Comparison of ENCODE assay signal across 11 cellular contexts in the genomic region with DNA sequence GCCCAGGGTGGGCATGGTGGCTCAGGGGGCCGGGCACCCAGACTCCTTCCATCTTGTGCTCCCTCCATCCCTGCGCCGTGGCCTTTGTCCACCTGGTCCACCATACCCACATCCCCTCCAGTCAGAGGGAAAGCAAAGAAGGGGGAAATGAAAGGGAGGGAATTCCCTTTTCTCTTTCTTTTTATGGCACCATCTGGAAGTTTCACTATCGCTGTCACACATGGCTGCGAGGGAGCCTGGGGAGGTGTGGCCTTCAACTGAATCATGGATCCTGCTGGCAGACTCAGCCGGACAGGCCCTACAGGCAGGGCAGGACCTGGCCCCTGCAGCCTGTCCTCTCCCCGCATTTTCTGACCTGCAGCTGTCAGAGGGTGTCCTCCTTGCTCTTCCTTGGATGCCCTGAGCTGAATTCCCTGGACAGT. TPM values are rescaled to one million over a fixed set of nuclear protein-coding genes. Genes with fewer than 3 reads are reported as not detected.
DNase-seq lines count a peak whose midpoint lies in the region; ATAC-seq, FAIRE-seq and TF ChIP-seq lines count a peak whose summit lies in the region.
"Had no signal": no experiment of that assay in that cellular context is flagged by ENCODE, and none has a peak within 500 bp of the region (broad histone marks: within the 10 kb centered on the region; RNA-seq: fewer than 3 reads in every experiment).

No MANE protein-coding gene starts in this region.

- no peak overlapping the region for H2AK5ac ChIP-seq in H1 (ENCODE audit: low read depth, low read length)

- no peak overlapping the region for H2BK15ac ChIP-seq in H1 (ENCODE audit: low read length)

- WGBS in H1 (ENCODE audit: extremely low coverage in 1 of 2, insufficient coverage in 1 of 2, insufficient read length in 1 of 2, insufficient replicate concordance in 2 of 2, low coverage in 1 of 2, low lambda C conversion rate in 2 of 2, missing lambda C conversion rate in 1 of 2), 2 experiments = 91% methylated on average over 7 of the region's 7 CpGs; no CpG with 5 or more reads in 1 of the 2 experiments
- 53 to 76% (median 68%) methylated on average over 7 of the region's 7 CpGs for WGBS in stomach, 5 donors

- H4K5ac ChIP-seq in H1 (ENCODE audit: insufficient read length, low read depth, low read length) = no peak overlapping the region

- no peak overlapping the region for H3K18ac ChIP-seq in H1 (ENCODE audit: extremely low read depth, low read length)

- H3K36me3 ChIP-seq in MG63 (no peaks in the 10 kb centered on the region), H1 (ENCODE audit: control insufficient read depth in 2 of 4, insufficient read depth in 4 of 4, low read length in 3 of 4) (no peaks in the 10 kb centered on the region), stomach (no peaks in the 10 kb centered on the region)

- H3K27ac ChIP-seq in H1 (ENCODE audit: low read depth, low read length) = no peak overlapping the region
- H3K27ac ChIP-seq in stomach = no peak overlapping the region

- no peak for DNase-seq in activated naive CD8-positive, alpha-beta T cell treated with anti-CD3 and anti-CD28 coated beads, Interleukin-2, amount 10 ng/mL, durations not matched to agents 7 days and 5 days
- DNase-seq in activated naive CD8-positive, alpha-beta T cell treated with anti-CD3 and anti-CD28 coated beads for 36 hours = no peak
- peak; percentile 72 for DNase-seq in MG63
- DNase-seq in H1 (ENCODE audit: low read depth in 1 of 2, low spot score in 2 of 2) = no peak
- peak; percentile 46 for DNase-seq in stomach
- no peak for DNase-seq in NCI-H774 (lab: John Stamatoyannopoulos, UW)
- no peak for DNase-seq in effector memory CD8-positive, alpha-beta T cell
- no peak for DNase-seq in WTC11 (ENCODE audit: low spot score)
- DNase-seq: NCI-H510A treated with DMSO at 0.1 percent for 48 hours had no signal

- H3K4me3 Mint-ChIP-seq in activated naive CD8-positive, alpha-beta T cell treated with anti-CD3 and anti-CD28 coated beads, Interleukin-2, amount 10 ng/mL, durations not matched to agents 7 days and 5 days = no peak overlapping the region
- no peak overlapping the region for H3K4me3 Mint-ChIP-seq in activated naive CD8-positive, alpha-beta T cell treated with anti-CD3 and anti-CD28 coated beads for 36 hours
- no peak overlapping the region for H3K4me3 Mint-ChIP-seq in effector memory CD8-positive, alpha-beta T cell
- no peak overlapping the region for H3K4me3 Mint-ChIP-seq in WTC11

- H2BK20ac ChIP-seq in H1 (ENCODE audit: low read length) = no peak overlapping the region

- H2BK120ac ChIP-seq in H1 (replicated peaks; ENCODE audit: low read depth, low read length) = no peak overlapping the region

- no peak overlapping the region for H4K91ac ChIP-seq in H1 (replicated peaks; ENCODE audit: insufficient read length, low read length)

- no peaks in the 10 kb centered on the region for H3K9me3 Mint-ChIP-seq in activated naive CD8-positive, alpha-beta T cell treated with anti-CD3 and anti-CD28 coated beads, Interleukin-2, amount 10 ng/mL, durations not matched to agents 7 days and 5 days
- H3K9me3 Mint-ChIP-seq in activated naive CD8-positive, alpha-beta T cell treated with anti-CD3 and anti-CD28 coated beads for 36 hours = no peaks in the 10 kb centered on the region
- no peaks in the 10 kb centered on the region for H3K9me3 Mint-ChIP-seq in effector memory CD8-positive, alpha-beta T cell
- H3K9me3 Mint-ChIP-seq in WTC11 = no peaks in the 10 kb centered on the region

- H3K14ac ChIP-seq in H1 (ENCODE audit: insufficient read length) = no peak overlapping the region

- no peaks in the 10 kb centered on the region for H3K79me2 ChIP-seq in H1 (ENCODE audit: control insufficient read depth in 1 of 2, insufficient read depth in 2 of 2, low read length in 2 of 2)

- ATAC-seq in activated naive CD8-positive, alpha-beta T cell treated with anti-CD3 and anti-CD28 coated beads, Interleukin-2, amount 10 ng/mL, durations not matched to agents 7 days and 5 days (ENCODE audit: low read depth) = no peak
- ATAC-seq in effector memory CD8-positive, alpha-beta T cell (replicated peaks) = no peak
- no peak for ATAC-seq in WTC11
- ATAC-seq: right cardiac atrium had no signal

- H3K27me3 Mint-ChIP-seq in activated naive CD8-positive, alpha-beta T cell treated with anti-CD3 and anti-CD28 coated beads, Interleukin-2, amount 10 ng/mL, durations not matched to agents 7 days and 5 days = no peaks in the 10 kb centered on the region
- H3K27me3 Mint-ChIP-seq in activated naive CD8-positive, alpha-beta T cell treated with anti-CD3 and anti-CD28 coated beads for 36 hours = no peaks in the 10 kb centered on the region
- no peaks in the 10 kb centered on the region for H3K27me3 Mint-ChIP-seq in effector memory CD8-positive, alpha-beta T cell
- no peaks in the 10 kb centered on the region for H3K27me3 Mint-ChIP-seq in WTC11 (ENCODE audit: low read depth)

- no peak for TF ChIP-seq CTCF in H1 (IDR thresholded peaks at IDR 0.05; ENCODE audit: control extremely low read depth in 1 of 3, insufficient read depth in 1 of 3, low read depth in 1 of 3, low read length in 3 of 3)
- TF ChIP-seq CTCF in stomach (IDR thresholded peaks at IDR 0.05) = no peak
- TF ChIP-seq CTCF in WTC11 (IDR thresholded peaks at IDR 0.05) = no peak

- TF ChIP-seq RAD21 in H1 (IDR thresholded peaks at IDR 0.05 in 1 of 2, conservative IDR thresholded peaks at IDR 0.05 in 1 of 2; ENCODE audit: low read depth in 2 of 2, low read length in 2 of 2) = 0 out of 4 replicates have a peak, but pooled peaks of 1 of the 2 experiments have one; percentile 3

- H3K79me1 ChIP-seq in H1 (ENCODE audit: low read depth, low read length) = no peaks in the 10 kb centered on the region

- no peaks in the 10 kb centered on the region for H3K23me2 ChIP-seq in H1 (ENCODE audit: low read depth, low read length)

- H4K8ac ChIP-seq in H1 (ENCODE audit: extremely low read depth, insufficient read depth, low read length) = peak overlapping the region; percentile 35; the same call in 1 of the 2 replicates

- H2BK12ac ChIP-seq in H1 (ENCODE audit: low read depth, low read length) = no peak overlapping the region

- peaks cover 0 to 2% of the 10 kb centered on the region in 2 experiments for H4K20me1 ChIP-seq in H1 (replicated peaks in 1 of 2; ENCODE audit: control insufficient read depth in 1 of 2, insufficient read depth in 2 of 2, low read length in 2 of 2)

- FAIRE-seq in H1 (lab: Jason Lieb, UNC) = no peak

- POLR2A ChIA-PET in activated naive CD8-positive, alpha-beta T cell treated with anti-CD3 and anti-CD28 coated beads, Interleukin-2, amount 10 ng/mL, durations not matched to agents 7 days and 5 days (lab: Charles Lee) = no interaction called here
- POLR2A ChIA-PET in H1 (lab: Charles Lee; ENCODE audit: partially characterized antibody) = interaction anchor here (5.7 kb wide), 1 partner anchor 61 kb away, joined by 28 read pairs; a partner anchor contains a TSS
- POLR2A ChIA-PET in WTC11 (lab: Charles Lee) = no interaction called here

- no peaks in the 10 kb centered on the region for H3K4me1 ChIP-seq in H1 (replicated peaks in 1 of 4; ENCODE audit: control insufficient read depth in 3 of 4, insufficient read depth in 4 of 4, low read length in 3 of 4)
- peaks cover 0 to 11% (median 9%) of the 10 kb centered on the region in 4 donors for H3K4me1 ChIP-seq in stomach

- no peaks in the 10 kb centered on the region for H3K9me3 ChIP-seq in MG63
- H3K9me3 ChIP-seq in H1 (ENCODE audit: insufficient read depth in 2 of 2, low read depth in 1 of 2, low read length in 1 of 2) = no peaks in the 10 kb centered on the region
- no peaks in the 10 kb centered on the region for H3K9me3 ChIP-seq in stomach

- TF ChIP-seq EP300 in H1 (IDR thresholded peaks at IDR 0.05; ENCODE audit: borderline replicate concordance in 1 of 2, low read depth in 2 of 2, low read length in 2 of 2) (no peak), stomach (IDR thresholded peaks at IDR 0.05) (no peak)

- TF ChIP-seq POLR2A in H1 (IDR thresholded peaks at IDR 0.05; ENCODE audit: control extremely low read depth in 1 of 2, low read depth in 2 of 2, low read length in 2 of 2) (no peak), stomach (IDR thresholded peaks at IDR 0.05) (no peak)

- no peak overlapping the region for H3K4me3 ChIP-seq in MG63
- no peak overlapping the region for H3K4me3 ChIP-seq in H1 (ENCODE audit: extremely low read depth in 1 of 4, insufficient read depth in 2 of 4, low read depth in 3 of 4, low read length in 4 of 4)
- no peak overlapping the region for H3K4me3 ChIP-seq in stomach

- no peak overlapping the region for H3K23ac ChIP-seq in H1 (ENCODE audit: insufficient read length)

- H2AFZ ChIP-seq in H1 (ENCODE audit: low read length) = no peak overlapping the region

- no peak overlapping the region for H3K56ac ChIP-seq in H1 (replicated peaks; ENCODE audit: insufficient read length, low read depth, low read length)

- H3K9ac ChIP-seq in H1 (replicated peaks in 1 of 4; ENCODE audit: extremely low read depth in 1 of 4, low read depth in 3 of 4, low read length in 3 of 4) = no peak overlapping the region

- peak overlapping the region; percentile 52 for H3K27ac Mint-ChIP-seq in activated naive CD8-positive, alpha-beta T cell treated with anti-CD3 and anti-CD28 coated beads, Interleukin-2, amount 10 ng/mL, durations not matched to agents 7 days and 5 days
- no peak overlapping the region for H3K27ac Mint-ChIP-seq in activated naive CD8-positive, alpha-beta T cell treated with anti-CD3 and anti-CD28 coated beads for 36 hours
- no peak overlapping the region for H3K27ac Mint-ChIP-seq in effector memory CD8-positive, alpha-beta T cell
- no peak overlapping the region for H3K27ac Mint-ChIP-seq in WTC11

- no peak overlapping the region for H3K4me2 ChIP-seq in H1 (ENCODE audit: insufficient read depth in 1 of 2, low read depth in 2 of 2, low read length in 2 of 2)

- CTCF ChIA-PET in H1 (lab: Charles Lee; ENCODE audit: partially characterized antibody) (no interaction called here), WTC11 (lab: Charles Lee) (interaction anchor here (0.6 kb wide), 1 partner anchor 1406 kb away, joined by 3 read pairs; no protein-coding TSS in a partner anchor)

- peaks cover 12% of the 10 kb centered on the region for H3K4me1 Mint-ChIP-seq in activated naive CD8-positive, alpha-beta T cell treated with anti-CD3 and anti-CD28 coated beads, Interleukin-2, amount 10 ng/mL, durations not matched to agents 7 days and 5 days
- H3K4me1 Mint-ChIP-seq in activated naive CD8-positive, alpha-beta T cell treated with anti-CD3 and anti-CD28 coated beads for 36 hours = peaks cover 12% of the 10 kb centered on the region
- H3K4me1 Mint-ChIP-seq in effector memory CD8-positive, alpha-beta T cell (ENCODE audit: low read depth in 2 of 2) = peaks cover 5 to 11% of the 10 kb centered on the region in 2 donors
- no peaks in the 10 kb centered on the region for H3K4me1 Mint-ChIP-seq in WTC11

- H2BK5ac ChIP-seq in H1 (ENCODE audit: low read depth, low read length) = no peak overlapping the region

- H3K36me3 Mint-ChIP-seq in activated naive CD8-positive, alpha-beta T cell treated with anti-CD3 and anti-CD28 coated beads, Interleukin-2, amount 10 ng/mL, durations not matched to agents 7 days and 5 days = no peaks in the 10 kb centered on the region
- no peaks in the 10 kb centered on the region for H3K36me3 Mint-ChIP-seq in activated naive CD8-positive, alpha-beta T cell treated with anti-CD3 and anti-CD28 coated beads for 36 hours
- no peaks in the 10 kb centered on the region for H3K36me3 Mint-ChIP-seq in effector memory CD8-positive, alpha-beta T cell (ENCODE audit: insufficient read depth)
- no peaks in the 10 kb centered on the region for H3K36me3 Mint-ChIP-seq in WTC11

- no peaks in the 10 kb centered on the region for H3K27me3 ChIP-seq in MG63
- H3K27me3 ChIP-seq in H1 (replicated peaks in 1 of 4; ENCODE audit: control insufficient read depth in 3 of 4, extremely low read depth in 1 of 4, insufficient read depth in 3 of 4, low read length in 3 of 4) = no peaks in the 10 kb centered on the region
- H3K27me3 ChIP-seq in stomach = no peaks in the 10 kb centered on the region

- intact Hi-C loops in stomach (cut with DNase I; ENCODE audit: low total_unique reads) = no loop called here

- no peak overlapping the region for H3K4ac ChIP-seq in H1 (replicated peaks; ENCODE audit: insufficient read length, low read depth, low read length)

RNA-seq across cellular contexts. Expression of a gene that starts 6.2 kb away (rescaled TPM):
- not detected for total RNA-seq in activated naive CD8-positive, alpha-beta T cell treated with anti-CD3 and anti-CD28 coated beads, Interleukin-2, amount 10 ng/mL, durations not matched to agents 7 days and 5 days
- total RNA-seq in activated naive CD8-positive, alpha-beta T cell treated with anti-CD3 and anti-CD28 coated beads for 36 hours = under 1 TPM in 1 of 2 experiments, not detected in 1; 0.04 TPM
- total RNA-seq in MG63 (2014; rRNA removed; shearing (Covaris generic); ENCODE audit: low replicate concordance) = not detected in 2 replicates
- total RNA-seq in H1 (2021; fragmentation: NEBNext Ultra II Directional; extraction: Animal tissue kit (Norgen Biotek cat#: 25700)) = not detected in 2 replicates
- polyA plus RNA-seq in H1 (2011; rRNA removed) = 0.03 TPM in 1 of 2 replicates, not detected in the other
- 0.04 TPM for polyA plus RNA-seq in H1 (2011; cell fraction: cytosol; rRNA removed)
- 0.04 TPM for polyA plus RNA-seq in H1 (2011; cell fraction: nucleus; rRNA removed)
- polyA plus RNA-seq in H1 (2012, experiment 1 of 2) = not detected in 4 replicates
- not detected for polyA plus RNA-seq in H1 (2012, experiment 2 of 2)
- 0.02 TPM for polyA plus RNA-seq in H1 (2013, experiment 1 of 2)
- 0.02 TPM for polyA plus RNA-seq in H1 (2013, experiment 2 of 2)
- 0.06 and 0.07 TPM in 2 replicates for polyA minus RNA-seq in H1 (2011; rRNA and poly(A)+ RNA removed)
- polyA minus RNA-seq in H1 (2011; cell fraction: cytosol; rRNA and poly(A)+ RNA removed) = 1.1 TPM
- 0.40 TPM for polyA minus RNA-seq in H1 (2011; cell fraction: nucleus; rRNA and poly(A)+ RNA removed)
- total RNA-seq in stomach = not detected
- under 1 TPM in 2 of 3 donors, not detected in 1; 0.10 to 0.12 TPM for polyA plus RNA-seq in stomach
- total RNA-seq in WTC11 (2021) = 0.05 to 0.09 TPM in 2 of 3 replicates, not detected in the other
- total RNA-seq: right cardiac atrium, ureter had no signal
- polyA plus RNA-seq: right cardiac atrium had no signal

Comparison
In these comparisons a context has a peak if more than half of its experiments do, and no peak if none do; other contexts are left out.
1. DNase-seq: peak in MG63 (single experiment) and stomach (single experiment); none in activated naive CD8-positive, alpha-beta T cell treated with anti-CD3 and anti-CD28 coated beads, Interleukin-2, amount 10 ng/mL, durations not matched to agents 7 days and 5 days (single experiment), activated naive CD8-positive, alpha-beta T cell treated with anti-CD3 and anti-CD28 coated beads for 36 hours (single experiment), H1 (0 of 2), NCI-H774 (single experiment), effector memory CD8-positive, alpha-beta T cell (0 of 3) and WTC11 (single experiment).